Comparison of ENCODE assay signal across 11 cellular contexts in the genomic region with DNA sequence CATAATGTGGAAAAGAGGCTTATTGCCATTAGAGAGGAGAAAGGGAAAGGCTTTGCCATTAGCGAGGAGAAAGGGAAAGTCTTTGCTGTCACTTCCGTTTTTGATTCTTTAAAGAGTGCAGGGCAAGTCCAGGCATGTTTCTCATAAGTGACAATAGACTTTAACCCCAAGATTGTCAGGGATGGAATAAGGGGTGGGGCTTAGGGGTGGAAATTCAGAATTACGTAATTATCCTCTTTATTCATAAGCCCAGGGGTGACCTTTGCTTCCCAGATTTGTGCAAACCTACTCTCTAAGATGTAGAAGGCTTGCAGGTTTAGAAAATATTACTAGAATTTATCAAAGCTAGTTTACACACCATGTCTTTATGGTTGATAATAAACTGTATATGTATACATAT. TPM values are rescaled to one million over a fixed set of nuclear protein-coding genes. Genes with fewer than 3 reads are reported as not detected.
A peak's percentile ranks its signal among the peaks of the same experiment; 100 is the strongest.
DNase-seq lines count a peak whose midpoint lies in the region; ATAC-seq and FAIRE-seq lines count a peak whose summit lies in the region.
"Had no signal": no experiment of that assay in that cellular context is flagged by ENCODE, and none has a peak within 500 bp of the region (broad histone marks: within the 10 kb centered on the region; RNA-seq: fewer than 3 reads in every experiment).

No MANE protein-coding gene starts in this region.

- 0 out of 2 replicates have a peak overlapping the region, but pooled peaks have one; percentile 9 for H3K27ac ChIP-seq in SJCRH30
- H3K27ac ChIP-seq: left lung had no signal

- no peak for ATAC-seq in HG02884 (IDR thresholded peaks at IDR 0.05; ENCODE audit: unreplicated experiment)
- no peak for ATAC-seq in GM21381 (IDR thresholded peaks at IDR 0.05; ENCODE audit: unreplicated experiment)
- ATAC-seq in GM21526 (IDR thresholded peaks at IDR 0.05; ENCODE audit: low FRiP score, unreplicated experiment), result no peak
- ATAC-seq: left lung had no signal

- H3K27me3 Mint-ChIP-seq in activated naive CD4-positive, alpha-beta T cell treated with anti-CD3 and anti-CD28 coated beads for 36 hours (ENCODE audit: low read depth), result peaks cover 13% of the 10 kb centered on the region

- intact Hi-C loops in activated naive CD4-positive, alpha-beta T cell treated with anti-CD3 and anti-CD28 coated beads for 36 hours (cut with micrococcal nuclease), result loop anchor here (5.0 to 10.0 kb wide), 4 partner anchors 257 to 1645 kb away; partner anchors contain the start of gene MAP3K1

- H3K27ac Mint-ChIP-seq in activated naive CD4-positive, alpha-beta T cell treated with anti-CD3 and anti-CD28 coated beads for 36 hours, result peak overlapping the region; percentile 4
- H3K27ac Mint-ChIP-seq: B cell had no signal

- peaks cover 15% of the 10 kb centered on the region for H3K36me3 ChIP-seq in SJCRH30
- H3K36me3 ChIP-seq: left lung had no signal

- peaks cover 18% of the 10 kb centered on the region for H3K4me1 Mint-ChIP-seq in activated naive CD4-positive, alpha-beta T cell treated with anti-CD3 and anti-CD28 coated beads for 36 hours (ENCODE audit: low read depth)

- no peak overlapping the region for H3K4me3 Mint-ChIP-seq in activated naive CD4-positive, alpha-beta T cell treated with anti-CD3 and anti-CD28 coated beads for 36 hours
- H3K4me3 Mint-ChIP-seq: B cell had no signal

- no peaks in the 10 kb centered on the region for H3K36me3 Mint-ChIP-seq in activated naive CD4-positive, alpha-beta T cell treated with anti-CD3 and anti-CD28 coated beads for 36 hours (ENCODE audit: low read depth)

- no peaks in the 10 kb centered on the region for H3K9me3 Mint-ChIP-seq in activated naive CD4-positive, alpha-beta T cell treated with anti-CD3 and anti-CD28 coated beads for 36 hours

- peaks cover 12% of the 10 kb centered on the region for H3K4me1 ChIP-seq in SJCRH30

- H3K4me3 ChIP-seq in SJCRH30, result no peak overlapping the region
- H3K4me3 ChIP-seq: left lung had no signal

- H3K27me3 ChIP-seq in SJCRH30, result no peaks in the 10 kb centered on the region

- no peak for DNase-seq in activated naive CD4-positive, alpha-beta T cell treated with anti-CD3 and anti-CD28 coated beads for 36 hours
- DNase-seq in activated naive CD4-positive, alpha-beta T cell treated with Interleukin-2 at 50 U/mL for 16 hours, result no peak
- DNase-seq in SJCRH30, result peak; percentile 10 to 45
- DNase-seq in foreskin melanocyte, result peak; percentile 19
- DNase-seq in urothelium cell line (ENCODE audit: low spot score), result peak; percentile 55
- DNase-seq: left lung had no signal

- H3K9me3 ChIP-seq in SJCRH30 (replicated peaks), result no peaks in the 10 kb centered on the region
- H3K9me3 ChIP-seq: left lung had no signal

- no peak for FAIRE-seq in urothelium cell line (lab: Jason Lieb, UNC)

- CTCF ChIA-PET in activated naive CD4-positive, alpha-beta T cell treated with anti-CD3 and anti-CD28 coated beads for 36 hours (lab: Charles Lee), result interaction anchor here (0.6 to 6.1 kb wide), 9 partner anchors 11 to 1168 kb away, joined by 3 to 57 read pairs (median 7); no protein-coding TSS in a partner anchor

RNA-seq across cellular contexts. Expression of gene PLK2, which starts 2.3 kb away (rescaled TPM):
- 10 to 100 TPM in 1 of 2 experiments, 1 to 10 TPM in 1; 7.8 to 10.9 TPM for total RNA-seq in activated naive CD4-positive, alpha-beta T cell treated with anti-CD3 and anti-CD28 coated beads for 36 hours
- 38.8 and 41.6 TPM in 2 replicates for total RNA-seq in SJCRH30 (2014; rRNA removed; shearing (Covaris generic))

RNA-seq across cellular contexts. Expression of gene GAPT, which starts 29.1 kb away (rescaled TPM):
- not detected for total RNA-seq in activated naive CD4-positive, alpha-beta T cell treated with anti-CD3 and anti-CD28 coated beads for 36 hours
- not detected in 2 replicates for total RNA-seq in SJCRH30 (2014; rRNA removed; shearing (Covaris generic))
- total RNA-seq: HT1080 had no signal

Comparison
In these comparisons a context has a peak if more than half of its experiments do, and no peak if none do; other contexts are left out.
1. DNase-seq: peak in SJCRH30 (2 of 2), foreskin melanocyte (single experiment) and urothelium cell line (single experiment); none in activated naive CD4-positive, alpha-beta T cell treated with anti-CD3 and anti-CD28 coated beads for 36 hours (single experiment) and activated naive CD4-positive, alpha-beta T cell treated with Interleukin-2 at 50 U/mL for 16 hours (single experiment).